13 cellular contexts compared by ENCODE assay signal in the genomic region with DNA sequence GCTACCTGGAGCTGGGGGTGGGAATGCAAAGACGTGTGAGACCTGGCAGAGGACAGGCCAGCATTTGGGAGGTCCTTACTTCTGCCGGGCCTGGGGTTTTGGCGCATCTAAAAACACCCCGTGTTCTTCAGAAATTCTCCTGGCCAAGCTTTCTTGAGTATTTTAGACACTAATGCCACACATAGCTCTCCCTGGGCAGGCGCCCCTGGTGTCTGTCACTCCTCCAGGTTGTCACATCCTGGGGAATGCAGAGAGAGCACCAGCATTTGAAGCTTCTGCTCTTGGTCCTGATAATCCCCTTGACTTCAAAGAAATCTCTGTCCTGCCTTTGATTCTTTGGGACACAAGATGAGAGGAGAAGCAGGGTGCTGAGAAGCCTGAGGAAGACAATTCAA. TPM values are rescaled to one million over a fixed set of nuclear protein-coding genes. Genes with fewer than 3 reads are reported as not detected.
DNase-seq lines count a peak whose midpoint lies in the region; ATAC-seq and TF ChIP-seq lines count a peak whose summit lies in the region.
"Had no signal": no experiment of that assay in that cellular context is flagged by ENCODE, and none has a peak within 500 bp of the region (broad histone marks: within the 10 kb centered on the region; RNA-seq: fewer than 3 reads in every experiment).

No MANE protein-coding gene starts in this region.

- H3K9me3 ChIP-seq in Caco-2 (no peaks in the 10 kb centered on the region), KOPT-K1 (ENCODE audit: insufficient read depth, low read length, poor library complexity, severe bottlenecking) (no peaks in the 10 kb centered on the region), endodermal cell (ENCODE audit: control insufficient read depth, low read length) (no peaks in the 10 kb centered on the region), neuronal stem cell (replicated peaks in 1 of 2; ENCODE audit: control insufficient read depth in 2 of 2, insufficient read depth in 1 of 2, low read depth in 1 of 2, low read length in 2 of 2) (no peaks in the 10 kb centered on the region)

- no TSS peak for BruUV-seq in Caco-2 (replicated peaks; lab: Mats Ljungman, UMichigan)

- no peak overlapping the region for H3K23ac ChIP-seq in neuronal stem cell (ENCODE audit: low read depth, low read length, poor library complexity)

- POLR2A ChIA-PET in Caco-2 (lab: Charles Lee), result no interaction called here

- H3K27me3 ChIP-seq in Caco-2 (replicated peaks; ENCODE audit: control insufficient read depth, insufficient read depth, low read length), result no peaks in the 10 kb centered on the region
- no peaks in the 10 kb centered on the region for H3K27me3 ChIP-seq in endodermal cell (ENCODE audit: control insufficient read depth, insufficient read depth, low read length, poor library complexity, severe bottlenecking)
- H3K27me3 ChIP-seq in neuronal stem cell (ENCODE audit: control insufficient read depth in 3 of 3, insufficient read depth in 3 of 3, low read depth in 1 of 3, low read length in 3 of 3), result peaks cover 0 to 3% (median 0%) of the 10 kb centered on the region in 3 experiments
- H3K27me3 ChIP-seq: brain microvascular endothelial cell had no signal

- H4K91ac ChIP-seq in neuronal stem cell (ENCODE audit: low read depth, low read length, poor library complexity), result no peak overlapping the region

- H3K4me1 ChIP-seq in Caco-2 (peaks cover 44% of the 10 kb centered on the region), endodermal cell (ENCODE audit: control insufficient read depth, insufficient read depth, low read length) (peaks cover 10% of the 10 kb centered on the region), neuronal stem cell (ENCODE audit: control insufficient read depth in 2 of 2, insufficient read depth in 1 of 2, low read depth in 1 of 2, low read length in 2 of 2) (peaks cover 10 to 30% of the 10 kb centered on the region in 2 donors)

- no peak overlapping the region for H3K14ac ChIP-seq in neuronal stem cell (ENCODE audit: low read length)

- H4K8ac ChIP-seq in neuronal stem cell (ENCODE audit: low read depth, low read length), result no peak overlapping the region

- peak overlapping the region; percentile 30 for H2BK15ac ChIP-seq in neuronal stem cell (ENCODE audit: low read length)

- H2AK5ac ChIP-seq in neuronal stem cell (ENCODE audit: low read depth, low read length), result peak overlapping the region; percentile 47

- TF ChIP-seq CTCF in Caco-2 (IDR thresholded peaks at IDR 0.05; ENCODE audit: insufficient read depth in 1 of 2, low read depth in 1 of 2, low read length in 1 of 2, severe bottlenecking in 1 of 2, unreplicated experiment in 1 of 2), result no peak
- TF ChIP-seq CTCF in endodermal cell (conservative IDR thresholded peaks at IDR 0.05), result peak; percentile 29

- no peaks in the 10 kb centered on the region for H3K27me3 Mint-ChIP-seq in Caco-2 (ENCODE audit: insufficient read depth, unreplicated experiment)
- H3K27me3 Mint-ChIP-seq in endodermal cell (ENCODE audit: insufficient read depth), result no peaks in the 10 kb centered on the region

- H3K27ac Mint-ChIP-seq in Caco-2 (ENCODE audit: unreplicated experiment) (peak overlapping the region; percentile 85), endodermal cell (peak overlapping the region; percentile 89)
- no peak overlapping the region for H3K27ac Mint-ChIP-seq in activated naive CD4-positive, alpha-beta T cell treated with anti-CD3 and anti-CD28 coated beads, Interleukin-2, amount 50 U/mL, for 72 hours
- H3K27ac Mint-ChIP-seq: natural killer cell treated with Interleukin-12 subunit alpha and Interleukin-12 subunit beta and Interleukin-15 and Interleukin-18, amount 100 ng/mL, for 72 hours; stimulated activated effector memory CD8-positive, alpha-beta T cell treated with anti-CD3 and anti-CD28 coated beads, Interleukin-12 subunit alpha, Interleukin-12 subunit beta, amount 100 ng/mL, for 72 hours had no signal

- no peak overlapping the region for H3K4me2 ChIP-seq in neuronal stem cell (ENCODE audit: insufficient read depth, low read length, poor library complexity, severe bottlenecking)

- no peak overlapping the region for H3K4ac ChIP-seq in neuronal stem cell (ENCODE audit: low read length)

- H3K27ac ChIP-seq in KOPT-K1 (ENCODE audit: low read depth, low read length, poor library complexity, severe bottlenecking) (peak overlapping the region; percentile 34), endodermal cell (ENCODE audit: low read depth, low read length) (peak overlapping the region; percentile 93), neuronal stem cell (replicated peaks; ENCODE audit: low read length) (no peak overlapping the region)
- H3K27ac ChIP-seq: brain microvascular endothelial cell had no signal

- H3K9ac ChIP-seq in endodermal cell (ENCODE audit: extremely low read depth, low read length, poor library complexity, severe bottlenecking) (no peak overlapping the region), neuronal stem cell (ENCODE audit: low read depth, low read length, poor library complexity) (no peak overlapping the region)

- peaks cover 35% of the 10 kb centered on the region for H3K4me1 Mint-ChIP-seq in Caco-2 (ENCODE audit: low read depth, unreplicated experiment)
- peaks cover 38% of the 10 kb centered on the region for H3K4me1 Mint-ChIP-seq in endodermal cell

- H3K9me3 Mint-ChIP-seq in Caco-2 (ENCODE audit: unreplicated experiment) (no peaks in the 10 kb centered on the region), endodermal cell (no peaks in the 10 kb centered on the region)
- no peaks in the 10 kb centered on the region for H3K9me3 Mint-ChIP-seq in activated naive CD4-positive, alpha-beta T cell treated with anti-CD3 and anti-CD28 coated beads, Interleukin-2, amount 50 U/mL, for 72 hours
- H3K9me3 Mint-ChIP-seq: natural killer cell treated with Interleukin-12 subunit alpha and Interleukin-12 subunit beta and Interleukin-15 and Interleukin-18, amount 100 ng/mL, for 72 hours; stimulated activated effector memory CD8-positive, alpha-beta T cell treated with anti-CD3 and anti-CD28 coated beads, Interleukin-12 subunit alpha, Interleukin-12 subunit beta, amount 100 ng/mL, for 72 hours had no signal

- WGBS in endodermal cell (ENCODE audit: insufficient coverage in 1 of 2, insufficient read length in 1 of 2), 2 experiments, result 85 to 88% methylated on average over 5 of the region's 5 CpGs
- no CpG with 5 or more reads among the region's 5 CpGs for WGBS in neuronal stem cell (ENCODE audit: extremely low coverage in 2 of 2, insufficient read length in 2 of 2, insufficient replicate concordance in 1 of 2), 2 donors

- H2BK120ac ChIP-seq in neuronal stem cell (ENCODE audit: low read depth, low read length), result no peak overlapping the region

- H2BK12ac ChIP-seq in neuronal stem cell (ENCODE audit: low read length), result peak overlapping the region; percentile 43

- H3K4me3 ChIP-seq in Caco-2 (ENCODE audit: low read depth, low read length), result no peak overlapping the region
- H3K4me3 ChIP-seq in endodermal cell (ENCODE audit: low read length), result no peak overlapping the region
- H3K4me3 ChIP-seq in neuronal stem cell (ENCODE audit: low read length in 2 of 2), result no peak overlapping the region

- H2BK5ac ChIP-seq in neuronal stem cell (ENCODE audit: low read length), result peak overlapping the region; percentile 70

- DNase-seq in Caco-2 (no peak), endodermal cell (no peak), neuronal stem cell (ENCODE audit: low spot score) (no peak), foreskin melanocyte (no peak), T1000 (lab: John Stamatoyannopoulos, UW) (no peak)
- DNase-seq in activated naive CD4-positive, alpha-beta T cell treated with anti-CD3 and anti-CD28 coated beads, Interleukin-2, amount 50 U/mL, for 72 hours (ENCODE audit: low spot score in 2 of 2), result no peak
- DNase-seq: brain microvascular endothelial cell, NCI-H226 had no signal

- H3K36me3 Mint-ChIP-seq in Caco-2 (ENCODE audit: insufficient read depth, unreplicated experiment) (no peaks in the 10 kb centered on the region), endodermal cell (ENCODE audit: low read depth) (no peaks in the 10 kb centered on the region)
- H3K36me3 Mint-ChIP-seq in activated naive CD4-positive, alpha-beta T cell treated with anti-CD3 and anti-CD28 coated beads, Interleukin-2, amount 50 U/mL, for 72 hours, result no peaks in the 10 kb centered on the region
- H3K36me3 Mint-ChIP-seq: natural killer cell treated with Interleukin-12 subunit alpha and Interleukin-12 subunit beta and Interleukin-15 and Interleukin-18, amount 100 ng/mL, for 72 hours; stimulated activated effector memory CD8-positive, alpha-beta T cell treated with anti-CD3 and anti-CD28 coated beads, Interleukin-12 subunit alpha, Interleukin-12 subunit beta, amount 100 ng/mL, for 72 hours had no signal

- CTCF ChIA-PET in Caco-2 (lab: Charles Lee), result interaction anchor here (1.2 to 1.9 kb wide), 4 partner anchors 9 to 50 kb away, joined by 3 to 19 read pairs (median 4); no protein-coding TSS in a partner anchor

- no peak overlapping the region for H3K4me3 Mint-ChIP-seq in Caco-2 (ENCODE audit: unreplicated experiment)
- H3K4me3 Mint-ChIP-seq in endodermal cell, result peak overlapping the region; percentile 41
- H3K4me3 Mint-ChIP-seq: natural killer cell treated with Interleukin-12 subunit alpha and Interleukin-12 subunit beta and Interleukin-15 and Interleukin-18, amount 100 ng/mL, for 72 hours had no signal

- ATAC-seq in activated naive CD4-positive, alpha-beta T cell treated with anti-CD3 and anti-CD28 coated beads, Interleukin-2, amount 50 U/mL, for 72 hours, result no peak
- no peak for ATAC-seq in HG03457 (IDR thresholded peaks at IDR 0.05; ENCODE audit: unreplicated experiment)

- H3K18ac ChIP-seq in neuronal stem cell (ENCODE audit: low read length), result peak overlapping the region; percentile 91

- peak overlapping the region; percentile 95 for H2AFZ ChIP-seq in neuronal stem cell (ENCODE audit: low read length)

- H3K36me3 ChIP-seq in Caco-2 (ENCODE audit: control insufficient read depth, insufficient read depth, low read length), result no peaks in the 10 kb centered on the region
- no peaks in the 10 kb centered on the region for H3K36me3 ChIP-seq in KOPT-K1 (ENCODE audit: insufficient read depth, low read length)
- no peaks in the 10 kb centered on the region for H3K36me3 ChIP-seq in endodermal cell (ENCODE audit: control insufficient read depth, insufficient read depth, low read length)
- no peaks in the 10 kb centered on the region for H3K36me3 ChIP-seq in neuronal stem cell (replicated peaks in 1 of 2; ENCODE audit: control insufficient read depth in 2 of 2, insufficient read depth in 2 of 2, low read length in 2 of 2)
- H3K36me3 ChIP-seq: brain microvascular endothelial cell had no signal

- intact Hi-C loops in Caco-2 (cut with micrococcal nuclease; ENCODE audit: unreplicated experiment), result no loop called here

- no peaks in the 10 kb centered on the region for H3K79me1 ChIP-seq in neuronal stem cell (ENCODE audit: low read depth, low read length)

RNA-seq across cellular contexts. Expression of gene CAPN9, which starts 6.0 kb away (rescaled TPM):
- total RNA-seq in Caco-2 (2022), result 0.28 and 0.39 TPM in 2 replicates
- total RNA-seq in endodermal cell, result 1 to 10 TPM; 1.1 TPM
- polyA plus RNA-seq in endodermal cell (2013, experiment 1 of 2), result 0.93 TPM
- 0.33 TPM for polyA plus RNA-seq in endodermal cell (2013, experiment 2 of 2)
- polyA plus RNA-seq in neuronal stem cell (2013, experiment 1 of 2), result 0.15 TPM
- 0.26 TPM for polyA plus RNA-seq in neuronal stem cell (2013, experiment 2 of 2)
- not detected for total RNA-seq in activated naive CD4-positive, alpha-beta T cell treated with anti-CD3 and anti-CD28 coated beads, Interleukin-2, amount 50 U/mL, for 72 hours
- total RNA-seq: epithelial cell of proximal tubule; natural killer cell treated with Interleukin-12 subunit alpha and Interleukin-12 subunit beta and Interleukin-15 and Interleukin-18, amount 100 ng/mL, for 72 hours had no signal

RNA-seq across cellular contexts. Expression of gene AGT, which starts 39.3 kb away (rescaled TPM):
- total RNA-seq in Caco-2 (2022), result 38.6 and 41.9 TPM in 2 replicates
- not detected for total RNA-seq in endodermal cell
- 0.82 TPM for polyA plus RNA-seq in endodermal cell (2013, experiment 1 of 2)
- 0.21 TPM for polyA plus RNA-seq in endodermal cell (2013, experiment 2 of 2)
- 0.20 TPM for polyA plus RNA-seq in neuronal stem cell (2013, experiment 1 of 2)
- polyA plus RNA-seq in neuronal stem cell (2013, experiment 2 of 2), result 0.22 TPM
- total RNA-seq in activated naive CD4-positive, alpha-beta T cell treated with anti-CD3 and anti-CD28 coated beads, Interleukin-2, amount 50 U/mL, for 72 hours, result not detected
- total RNA-seq: natural killer cell treated with Interleukin-12 subunit alpha and Interleukin-12 subunit beta and Interleukin-15 and Interleukin-18, amount 100 ng/mL, for 72 hours had no signal

Comparison
In these comparisons a context has a peak if more than half of its experiments do, and no peak if none do; other contexts are left out.
1. H3K27ac Mint-ChIP-seq: peak in Caco-2 (single experiment) and endodermal cell (single experiment); none in activated naive CD4-positive, alpha-beta T cell treated with anti-CD3 and anti-CD28 coated beads, Interleukin-2, amount 50 U/mL, for 72 hours (0 of 2).
2. RNA of gene AGT, which starts 39.3 kb away (total RNA-seq): 38.6 to 41.9 TPM in Caco-2; not detected in endodermal cell and not detected in activated naive CD4-positive, alpha-beta T cell treated with anti-CD3 and anti-CD28 coated beads, Interleukin-2, amount 50 U/mL, for 72 hours; every median in the first group is over 10 times any median in the second.